In genomic region chr17:18676928-18677327, GRCh38 we compare ENCODE assay signal across 6 cellular contexts. TPM values are rescaled to one million over a fixed set of nuclear protein-coding genes. Genes with fewer than 3 reads are reported as not detected.
"Had no signal": no experiment of that assay in that cellular context is flagged by ENCODE, and none has a peak within 500 bp of the region (broad histone marks: within the 10 kb centered on the region; RNA-seq: fewer than 3 reads in every experiment).

No MANE protein-coding gene starts in this region.

RNA-seq across cellular contexts. Expression of gene TBC1D28, which starts 32.7 kb away (rescaled TPM):
- total RNA-seq: GM23248, GM23338, H1, H4, H7, HFFc6 had no signal
- polyA plus RNA-seq: GM23248, GM23338, H1 had no signal
